23 cellular contexts compared by ENCODE assay signal in genomic region chr11:9274499-9275228, GRCh38. TPM values are rescaled to one million over a fixed set of nuclear protein-coding genes. Genes with fewer than 3 reads are reported as not detected.
DNase-seq lines count a peak whose midpoint lies in the region; ATAC-seq, FAIRE-seq and TF ChIP-seq lines count a peak whose summit lies in the region.
"Had no signal": no experiment of that assay in that cellular context is flagged by ENCODE, and none has a peak within 500 bp of the region (broad histone marks: within the 10 kb centered on the region; RNA-seq: fewer than 3 reads in every experiment).

No MANE protein-coding gene starts in this region.

- DNase-seq in Right ventricle myocardium superior (no peak), cardiac septum (ENCODE audit: low spot score) (no peak), endodermal cell (peak; percentile 34), HepG2 (ENCODE audit: low spot score) (no peak), NCI-H69 (lab: John Stamatoyannopoulos, UW) (no peak)
- no peak for DNase-seq in CD4-positive, alpha-beta memory T cell
- DNase-seq: activated naive CD4-positive, alpha-beta T cell; DND-41; hypothalamus; natural killer cell; NCI-H1048; NCI-H2081 treated with DMSO at 0.1 percent for 48 hours; NCI-H524; SHP77; T-helper 1 cell had no signal

- no peaks in the 10 kb centered on the region for H3K9me3 ChIP-seq in endodermal cell (ENCODE audit: control insufficient read depth, low read length)
- H3K9me3 ChIP-seq in HepG2 (ENCODE audit: low read length), result no peaks in the 10 kb centered on the region
- H3K9me3 ChIP-seq in CD4-positive, alpha-beta memory T cell (ENCODE audit: control insufficient read depth in 1 of 2, low read length in 2 of 2), result no peaks in the 10 kb centered on the region

- no peak overlapping the region for H3K4me2 ChIP-seq in HepG2 (ENCODE audit: low read depth, low read length)
- H3K4me2 ChIP-seq: KMS-11, smooth muscle cell had no signal

- POLR2A ChIA-PET in HepG2 (lab: Yijun Ruan, JAX), result interaction anchor here (1.1 to 1.2 kb wide), 2 partner anchors 9 to 110 kb away, joined by 3 to 4 read pairs; partner anchors contain the start of genes DENND5A and IPO7
- POLR2A ChIA-PET in CD4-positive, alpha-beta memory T cell (lab: Charles Lee; ENCODE audit: partially characterized antibody), result no interaction called here

- no peaks in the 10 kb centered on the region for H3K27me3 Mint-ChIP-seq in endodermal cell (ENCODE audit: insufficient read depth)
- H3K27me3 Mint-ChIP-seq in CD4-positive, alpha-beta memory T cell, result no peaks in the 10 kb centered on the region
- H3K27me3 Mint-ChIP-seq: memory B cell had no signal

- TF ChIP-seq EP300 in HepG2 (IDR thresholded peaks at IDR 0.05; ENCODE audit: low read depth in 2 of 2, low read length in 2 of 2) (no peak), HepG2 (CRISPR knock-in tag; IDR thresholded peaks at IDR 0.05; ENCODE audit: borderline replicate concordance) (no peak)

- H3K36me3 ChIP-seq in endodermal cell (ENCODE audit: control insufficient read depth, insufficient read depth, low read length) (no peaks in the 10 kb centered on the region), HepG2 (replicated peaks in 1 of 2; ENCODE audit: control insufficient read depth in 1 of 2, insufficient read depth in 2 of 2, low read length in 2 of 2) (no peaks in the 10 kb centered on the region)
- no peaks in the 10 kb centered on the region for H3K36me3 ChIP-seq in CD4-positive, alpha-beta memory T cell (ENCODE audit: insufficient read depth, low read length)

- H3K27ac ChIP-seq in endodermal cell (ENCODE audit: low read depth, low read length) (no peak overlapping the region), HepG2 (ENCODE audit: extremely low read length, insufficient read depth, low read length) (no peak overlapping the region)
- no peak overlapping the region for H3K27ac ChIP-seq in CD4-positive, alpha-beta memory T cell (ENCODE audit: low read depth, low read length)
- H3K27ac ChIP-seq: KMS-11 had no signal

- peaks cover 16% of the 10 kb centered on the region for H3K36me3 Mint-ChIP-seq in endodermal cell (ENCODE audit: low read depth)
- H3K36me3 Mint-ChIP-seq in CD4-positive, alpha-beta memory T cell, result no peaks in the 10 kb centered on the region
- H3K36me3 Mint-ChIP-seq: memory B cell, natural killer cell had no signal

- H3K4me1 Mint-ChIP-seq in endodermal cell, result no peaks in the 10 kb centered on the region
- H3K4me1 Mint-ChIP-seq in CD4-positive, alpha-beta memory T cell, result peaks cover 0 to 5% (median under 1%) of the 10 kb centered on the region in 4 donors
- H3K4me1 Mint-ChIP-seq: natural killer cell had no signal

- no peak overlapping the region for H3K27ac Mint-ChIP-seq in endodermal cell
- H3K27ac Mint-ChIP-seq in CD4-positive, alpha-beta memory T cell, result peak overlapping the region in 2 of 7 donors; percentile 35 to 44
- H3K27ac Mint-ChIP-seq: memory B cell had no signal

- no TSS peak for BruUV-seq in HepG2 (replicated peaks; lab: Mats Ljungman, UMichigan)

- ATAC-seq in Right ventricle myocardium superior (ENCODE audit: poor library complexity) (peak; percentile 76), HepG2 (peak; percentile 17; the same call in 1 of the 3 replicates), GM21390 (IDR thresholded peaks at IDR 0.05; ENCODE audit: unreplicated experiment) (no peak), HG03354 (IDR thresholded peaks at IDR 0.05; ENCODE audit: poor library complexity, severe bottlenecking, unreplicated experiment) (no peak)

- H3K9me3 Mint-ChIP-seq in endodermal cell, result no peaks in the 10 kb centered on the region
- H3K9me3 Mint-ChIP-seq in CD4-positive, alpha-beta memory T cell, result no peaks in the 10 kb centered on the region
- H3K9me3 Mint-ChIP-seq: memory B cell, natural killer cell had no signal

- 97 to 98% methylated on average over 8 of the region's 8 CpGs for WGBS in endodermal cell (ENCODE audit: insufficient coverage in 1 of 2, insufficient read length in 1 of 2), 2 experiments
- 94% methylated on average over 8 of the region's 8 CpGs for WGBS in HepG2 (ENCODE audit: low lambda C conversion rate)

- CTCF ChIA-PET in HepG2 (lab: Yijun Ruan, JAX; ENCODE audit: low intra/inter-chr PET ratio, low total read pairs), result no interaction called here
- CTCF ChIA-PET in CD4-positive, alpha-beta memory T cell (lab: Charles Lee; ENCODE audit: partially characterized antibody), result interaction anchor here (1.5 to 1.6 kb wide), 2 partner anchors 14 to 21 kb away, joined by 3 to 5 read pairs; no protein-coding TSS in a partner anchor

- TF ChIP-seq POLR2A in HepG2 (IDR thresholded peaks at IDR 0.05; ENCODE audit: insufficient read depth in 1 of 2, low read depth in 2 of 2, low read length in 2 of 2), result no peak

- FAIRE-seq in HepG2 (lab: Jason Lieb, UNC), result no peak
- FAIRE-seq: endometrium, keratinocyte, urothelium cell line had no signal

- H3K4me1 ChIP-seq in endodermal cell (ENCODE audit: control insufficient read depth, insufficient read depth, low read length) (no peaks in the 10 kb centered on the region), HepG2 (ENCODE audit: insufficient read depth, low read length) (0 out of 2 replicates have a peak, but pooled peaks cover 2% of the 10 kb centered on the region)
- no peaks in the 10 kb centered on the region for H3K4me1 ChIP-seq in CD4-positive, alpha-beta memory T cell (ENCODE audit: insufficient read depth, low read length)

- H3K4me3 Mint-ChIP-seq in endodermal cell, result no peak overlapping the region
- H3K4me3 Mint-ChIP-seq in CD4-positive, alpha-beta memory T cell, result no peak overlapping the region
- H3K4me3 Mint-ChIP-seq: memory B cell, natural killer cell had no signal

- H3K9ac ChIP-seq in endodermal cell (ENCODE audit: extremely low read depth, low read length, poor library complexity, severe bottlenecking) (no peak overlapping the region), HepG2 (ENCODE audit: insufficient read depth, low read depth, low read length) (no peak overlapping the region)
- H3K9ac ChIP-seq: KMS-11 had no signal

- TF ChIP-seq CTCF in endodermal cell (conservative IDR thresholded peaks at IDR 0.05) (no peak), HepG2 (CRISPR knock-in tag; IDR thresholded peaks at IDR 0.05) (no peak)

- in situ Hi-C loops in HepG2 (cut with HindIII; ENCODE audit: extremely low pct_ligation_motif_present, low pct_unique_long_range_greater_than_20kb), result no loop called here

- no peaks in the 10 kb centered on the region for H4K20me1 ChIP-seq in HepG2 (ENCODE audit: insufficient read depth, low read length)

- H3K27me3 ChIP-seq in endodermal cell (ENCODE audit: control insufficient read depth, insufficient read depth, low read length, poor library complexity, severe bottlenecking) (no peaks in the 10 kb centered on the region), HepG2 (ENCODE audit: control insufficient read depth in 1 of 2, insufficient read depth in 2 of 2, low read length in 2 of 2) (no peaks in the 10 kb centered on the region)
- no peaks in the 10 kb centered on the region for H3K27me3 ChIP-seq in CD4-positive, alpha-beta memory T cell (ENCODE audit: insufficient read depth, low read length)

- H3K79me2 ChIP-seq in HepG2 (ENCODE audit: insufficient read depth, low read length), result no peaks in the 10 kb centered on the region

- H3K4me3 ChIP-seq in endodermal cell (ENCODE audit: low read length), result no peak overlapping the region
- H3K4me3 ChIP-seq in HepG2 (replicated peaks in 1 of 3; ENCODE audit: insufficient read depth in 1 of 3, low read depth in 2 of 3, low read length in 3 of 3), result no peak overlapping the region
- no peak overlapping the region for H3K4me3 ChIP-seq in CD4-positive, alpha-beta memory T cell (ENCODE audit: low read length in 2 of 2)
- H3K4me3 ChIP-seq: smooth muscle cell had no signal

- TF ChIP-seq RAD21 in HepG2 (CRISPR knock-in tag; IDR thresholded peaks at IDR 0.05), result no peak

- intact Hi-C loops in Right ventricle myocardium superior (cut with DNase I) (no loop called here), cardiac septum (cut with DNase I) (no loop called here), HepG2 (cut with micrococcal nuclease; ENCODE audit: unreplicated experiment) (no loop called here)
- intact Hi-C loops in CD4-positive, alpha-beta memory T cell (cut with micrococcal nuclease), result no loop called here

- no peak overlapping the region for H2AFZ ChIP-seq in HepG2 (ENCODE audit: low read length)

RNA-seq across cellular contexts. Expression of gene DENND5A, which starts 9.5 kb away (rescaled TPM):
- 96.1 TPM for total RNA-seq in Right ventricle myocardium superior
- 132 TPM for total RNA-seq in cardiac septum
- 100 to 1,000 TPM; 119 to 171 TPM for total RNA-seq in endodermal cell
- 97.0 TPM for polyA plus RNA-seq in endodermal cell (2013, experiment 1 of 2)
- polyA plus RNA-seq in endodermal cell (2013, experiment 2 of 2), result 94.8 TPM
- 57.7 and 63.3 TPM in 2 replicates for total RNA-seq in HepG2 (2016; rRNA removed; fragmentation: Illumina TruSeq; extraction: Trizol)
- total RNA-seq in HepG2 (2016; cell fraction: cytosol; rRNA removed; fragmentation: Illumina TruSeq; extraction: Trizol; ENCODE audit: low read depth), result 50.7 and 55.3 TPM in 2 replicates
- 49.9 and 57.0 TPM in 2 replicates for total RNA-seq in HepG2 (2016; cell fraction: insoluble cytoplasmic fraction; rRNA removed; fragmentation: Illumina TruSeq; extraction: Trizol)
- total RNA-seq in HepG2 (2016; cell fraction: membrane; rRNA removed; fragmentation: Illumina TruSeq; extraction: Trizol), result 72.0 and 73.6 TPM in 2 replicates
- total RNA-seq in HepG2 (2016; cell fraction: nucleus; rRNA removed; fragmentation: Illumina TruSeq; extraction: Trizol), result 57.7 and 69.2 TPM in 2 replicates
- polyA plus RNA-seq in HepG2 (2011; rRNA removed), result 145 and 158 TPM in 2 replicates
- polyA plus RNA-seq in HepG2 (2011; cell fraction: cytosol; rRNA removed), result 107 and 120 TPM in 2 replicates
- 235 and 247 TPM in 2 replicates for polyA plus RNA-seq in HepG2 (2011; cell fraction: nucleus; rRNA removed)
- polyA plus RNA-seq in HepG2 (2012), result 46.6 and 55.7 TPM in 2 replicates
- 9.6 and 10.6 TPM in 2 replicates for polyA plus RNA-seq in HepG2 (2016; cell fraction: cytosol; fragmentation: Illumina TruSeq; extraction: Trizol; ENCODE audit: low read depth)
- polyA plus RNA-seq in HepG2 (2016; cell fraction: insoluble cytoplasmic fraction; fragmentation: Illumina TruSeq; extraction: Trizol; ENCODE audit: low read depth), result 47.8 and 51.4 TPM in 2 replicates
- polyA plus RNA-seq in HepG2 (2016; cell fraction: membrane; fragmentation: Illumina TruSeq; extraction: Trizol; ENCODE audit: low read depth), result 34.7 and 37.8 TPM in 2 replicates
- polyA plus RNA-seq in HepG2 (2016; cell fraction: nucleus; fragmentation: Illumina TruSeq; extraction: Trizol; ENCODE audit: insufficient read depth, low read depth), result 69.5 and 73.3 TPM in 2 replicates
- 364 and 452 TPM in 2 replicates for polyA minus RNA-seq in HepG2 (2011; rRNA and poly(A)+ RNA removed; ENCODE audit: low replicate concordance)
- 57.6 and 73.9 TPM in 2 replicates for polyA minus RNA-seq in HepG2 (2011; cell fraction: cytosol; rRNA and poly(A)+ RNA removed)
- polyA minus RNA-seq in HepG2 (2011; cell fraction: nucleus; rRNA and poly(A)+ RNA removed), result 178 and 232 TPM in 2 replicates
- total RNA-seq in CD4-positive, alpha-beta memory T cell, result 10 to 100 TPM; 58.6 to 61.9 TPM
- polyA plus RNA-seq in CD4-positive, alpha-beta memory T cell, result 10 to 100 TPM; 14.5 to 39.6 TPM

RNA-seq across cellular contexts. Expression of gene TMEM41B, which starts 39.7 kb away (rescaled TPM):
- total RNA-seq in Right ventricle myocardium superior, result 18.5 TPM
- 18.2 TPM for total RNA-seq in cardiac septum
- total RNA-seq in endodermal cell, result 10 to 100 TPM; 67.8 to 68.0 TPM
- 47.2 TPM for polyA plus RNA-seq in endodermal cell (2013, experiment 1 of 2)
- polyA plus RNA-seq in endodermal cell (2013, experiment 2 of 2), result 40.9 TPM
- 18.8 and 36.8 TPM in 2 replicates for total RNA-seq in HepG2 (2016; rRNA removed; fragmentation: Illumina TruSeq; extraction: Trizol)
- total RNA-seq in HepG2 (2016; cell fraction: cytosol; rRNA removed; fragmentation: Illumina TruSeq; extraction: Trizol; ENCODE audit: low read depth), result 6.1 and 7.4 TPM in 2 replicates
- total RNA-seq in HepG2 (2016; cell fraction: insoluble cytoplasmic fraction; rRNA removed; fragmentation: Illumina TruSeq; extraction: Trizol), result 18.2 and 37.3 TPM in 2 replicates
- 8.3 and 10.7 TPM in 2 replicates for total RNA-seq in HepG2 (2016; cell fraction: membrane; rRNA removed; fragmentation: Illumina TruSeq; extraction: Trizol)
- 46.8 and 49.9 TPM in 2 replicates for total RNA-seq in HepG2 (2016; cell fraction: nucleus; rRNA removed; fragmentation: Illumina TruSeq; extraction: Trizol)
- 48.1 and 48.4 TPM in 2 replicates for polyA plus RNA-seq in HepG2 (2011; rRNA removed)
- 13.9 and 25.1 TPM in 2 replicates for polyA plus RNA-seq in HepG2 (2011; cell fraction: cytosol; rRNA removed)
- polyA plus RNA-seq in HepG2 (2011; cell fraction: nucleus; rRNA removed), result 69.1 and 76.5 TPM in 2 replicates
- 31.0 and 36.5 TPM in 2 replicates for polyA plus RNA-seq in HepG2 (2012)
- polyA plus RNA-seq in HepG2 (2016; cell fraction: cytosol; fragmentation: Illumina TruSeq; extraction: Trizol; ENCODE audit: low read depth), result 1.7 and 2.1 TPM in 2 replicates
- polyA plus RNA-seq in HepG2 (2016; cell fraction: insoluble cytoplasmic fraction; fragmentation: Illumina TruSeq; extraction: Trizol; ENCODE audit: low read depth), result 13.1 and 14.1 TPM in 2 replicates
- 3.2 and 4.1 TPM in 2 replicates for polyA plus RNA-seq in HepG2 (2016; cell fraction: membrane; fragmentation: Illumina TruSeq; extraction: Trizol; ENCODE audit: low read depth)
- polyA plus RNA-seq in HepG2 (2016; cell fraction: nucleus; fragmentation: Illumina TruSeq; extraction: Trizol; ENCODE audit: insufficient read depth, low read depth), result 88.7 and 89.2 TPM in 2 replicates
- 21.1 and 32.0 TPM in 2 replicates for polyA minus RNA-seq in HepG2 (2011; rRNA and poly(A)+ RNA removed; ENCODE audit: low replicate concordance)
- 20.0 and 28.9 TPM in 2 replicates for polyA minus RNA-seq in HepG2 (2011; cell fraction: cytosol; rRNA and poly(A)+ RNA removed)
- polyA minus RNA-seq in HepG2 (2011; cell fraction: nucleus; rRNA and poly(A)+ RNA removed), result 66.4 and 70.9 TPM in 2 replicates
- total RNA-seq in CD4-positive, alpha-beta memory T cell, result 10 to 100 TPM; 53.3 to 54.7 TPM
- 1 to 10 TPM; 6.2 to 9.4 TPM for polyA plus RNA-seq in CD4-positive, alpha-beta memory T cell

Comparison
In these comparisons a context has a peak if more than half of its experiments do, and no peak if none do; other contexts are left out.
1. ATAC-seq: peak in Right ventricle myocardium superior (single experiment) and HepG2 (single experiment); none in GM21390 (single experiment) and HG03354 (single experiment).